ENCODE assay signal across 1 cellular context in genomic region chr13:37047032-37047431, GRCh38.
TF ChIP-seq lines count a peak whose summit lies in the region.

No MANE protein-coding gene starts in this region.

TF ChIP-seq in HEK293, 187 proteins besides CTCF, POLR2A, EP300 and RAD21 (continued from another document and continues in another):
- TF ChIP-seq ZNF776 (tag by site-specific recombination; IDR thresholded peaks at IDR 0.05; ENCODE audit: borderline replicate concordance) (no peak), ZNF747 (tag by site-specific recombination; IDR thresholded peaks at IDR 0.05) (no peak), GLIS2 (tag by site-specific recombination; IDR thresholded peaks at IDR 0.05) (no peak), BCL11A (tag by site-specific recombination; IDR thresholded peaks at IDR 0.05; ENCODE audit: low read depth) (peak; percentile 93), ZNF544 (tag by site-specific recombination; IDR thresholded peaks at IDR 0.05) (no peak), KLF16 (tag by site-specific recombination; IDR thresholded peaks at IDR 0.05) (peak; percentile 78), ZNF132 (tag by site-specific recombination; IDR thresholded peaks at IDR 0.05; ENCODE audit: borderline replicate concordance) (no peak), ZNF791 (tag by site-specific recombination; IDR thresholded peaks at IDR 0.05) (no peak), PBX3 (CRISPR knock-in tag; IDR thresholded peaks at IDR 0.05) (no peak), ZNF621 (tag by site-specific recombination; IDR thresholded peaks at IDR 0.05) (no peak), ZNF324 (tag by site-specific recombination; IDR thresholded peaks at IDR 0.05) (peak; percentile 82; the same call in 1 of the 2 replicates), ZFP3 (tag by site-specific recombination; IDR thresholded peaks at IDR 0.05; ENCODE audit: low read depth) (peak; percentile 46; the same call in 1 of the 2 replicates), ZNF530 (tag by site-specific recombination; IDR thresholded peaks at IDR 0.05; ENCODE audit: low read depth) (no peak), ZNF354C (tag by site-specific recombination; IDR thresholded peaks at IDR 0.05; ENCODE audit: borderline replicate concordance, low read depth) (no peak), ZNF350 (tag by site-specific recombination; IDR thresholded peaks at IDR 0.05) (no peak), ZSCAN5A (tag by site-specific recombination; IDR thresholded peaks at IDR 0.05) (no peak), SP7 (tag by site-specific recombination; IDR thresholded peaks at IDR 0.05) (peak; percentile 93), ZBTB44 (tag by site-specific recombination; IDR thresholded peaks at IDR 0.05) (peak; percentile 86), ZNF449 (tag by site-specific recombination; IDR thresholded peaks at IDR 0.05) (peak; percentile 60; the same call in 1 of the 2 replicates), ZNF521 (tag by site-specific recombination; IDR thresholded peaks at IDR 0.05) (no peak), ZNF248 (tag by site-specific recombination; IDR thresholded peaks at IDR 0.05) (no peak), ZNF596 (tag by site-specific recombination; IDR thresholded peaks at IDR 0.05) (peak; percentile 72), HOXD13 (CRISPR knock-in tag; IDR thresholded peaks at IDR 0.05; ENCODE audit: borderline replicate concordance) (no peak), ZBTB8A (tag by site-specific recombination; IDR thresholded peaks at IDR 0.05) (peak; percentile 73; the same call in 1 of the 2 replicates), ATF2 (tag by site-specific recombination; IDR thresholded peaks at IDR 0.05; ENCODE audit: low read depth) (no peak; the same call in 1 of the 2 replicates), SALL2 (tag by site-specific recombination; IDR thresholded peaks at IDR 0.05; ENCODE audit: borderline replicate concordance) (no peak), ZBTB17 (tag by site-specific recombination; IDR thresholded peaks at IDR 0.05) (peak; percentile 85), GLI4 (tag by site-specific recombination; IDR thresholded peaks at IDR 0.05) (no peak), ZSCAN23 (tag by site-specific recombination; IDR thresholded peaks at IDR 0.05) (peak; percentile 94), ZNF416 (tag by site-specific recombination; IDR thresholded peaks at IDR 0.05) (no peak), ZSCAN30 (tag by site-specific recombination; IDR thresholded peaks at IDR 0.05) (peak; percentile 98), ZNF664 (tag by site-specific recombination; IDR thresholded peaks at IDR 0.05) (peak; percentile 85), ZFHX2 (tag by site-specific recombination; conservative IDR thresholded peaks at IDR 0.05) (no peak), RBAK (tag by site-specific recombination; IDR thresholded peaks at IDR 0.05) (no peak), ZNF391 (tag by site-specific recombination; IDR thresholded peaks at IDR 0.05; ENCODE audit: borderline replicate concordance, low read depth) (peak; percentile 96; the same call in 1 of the 2 replicates), SCRT2 (tag by site-specific recombination; IDR thresholded peaks at IDR 0.05) (peak; percentile 93), ZNF785 (tag by site-specific recombination; IDR thresholded peaks at IDR 0.05) (no peak)
- TF ChIP-seq, protein P1, sequence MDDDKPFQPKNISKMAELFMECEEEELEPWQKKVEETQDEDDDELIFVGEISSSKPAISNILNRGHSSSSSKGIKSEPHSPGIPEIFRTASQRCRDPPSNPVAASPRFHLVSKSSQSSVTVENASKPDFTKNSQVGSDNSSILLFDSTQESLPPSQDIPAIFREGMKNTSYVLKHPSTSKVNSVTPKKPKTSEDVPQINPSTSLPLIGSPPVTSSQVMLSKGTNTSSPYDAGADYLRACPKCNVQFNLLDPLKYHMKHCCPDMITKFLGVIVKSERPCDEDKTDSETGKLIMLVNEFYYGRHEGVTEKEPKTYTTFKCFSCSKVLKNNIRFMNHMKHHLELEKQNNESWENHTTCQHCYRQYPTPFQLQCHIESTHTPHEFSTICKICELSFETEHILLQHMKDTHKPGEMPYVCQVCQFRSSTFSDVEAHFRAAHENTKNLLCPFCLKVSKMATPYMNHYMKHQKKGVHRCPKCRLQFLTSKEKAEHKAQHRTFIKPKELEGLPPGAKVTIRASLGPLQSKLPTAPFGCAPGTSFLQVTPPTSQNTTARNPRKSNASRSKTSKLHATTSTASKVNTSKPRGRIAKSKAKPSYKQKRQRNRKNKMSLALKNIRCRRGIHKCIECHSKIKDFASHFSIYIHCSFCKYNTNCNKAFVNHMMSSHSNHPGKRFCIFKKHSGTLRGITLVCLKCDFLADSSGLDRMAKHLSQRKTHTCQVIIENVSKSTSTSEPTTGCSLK (tag by site-specific recombination; IDR thresholded peaks at IDR 0.05), result no peak
- TF ChIP-seq, protein P2, sequence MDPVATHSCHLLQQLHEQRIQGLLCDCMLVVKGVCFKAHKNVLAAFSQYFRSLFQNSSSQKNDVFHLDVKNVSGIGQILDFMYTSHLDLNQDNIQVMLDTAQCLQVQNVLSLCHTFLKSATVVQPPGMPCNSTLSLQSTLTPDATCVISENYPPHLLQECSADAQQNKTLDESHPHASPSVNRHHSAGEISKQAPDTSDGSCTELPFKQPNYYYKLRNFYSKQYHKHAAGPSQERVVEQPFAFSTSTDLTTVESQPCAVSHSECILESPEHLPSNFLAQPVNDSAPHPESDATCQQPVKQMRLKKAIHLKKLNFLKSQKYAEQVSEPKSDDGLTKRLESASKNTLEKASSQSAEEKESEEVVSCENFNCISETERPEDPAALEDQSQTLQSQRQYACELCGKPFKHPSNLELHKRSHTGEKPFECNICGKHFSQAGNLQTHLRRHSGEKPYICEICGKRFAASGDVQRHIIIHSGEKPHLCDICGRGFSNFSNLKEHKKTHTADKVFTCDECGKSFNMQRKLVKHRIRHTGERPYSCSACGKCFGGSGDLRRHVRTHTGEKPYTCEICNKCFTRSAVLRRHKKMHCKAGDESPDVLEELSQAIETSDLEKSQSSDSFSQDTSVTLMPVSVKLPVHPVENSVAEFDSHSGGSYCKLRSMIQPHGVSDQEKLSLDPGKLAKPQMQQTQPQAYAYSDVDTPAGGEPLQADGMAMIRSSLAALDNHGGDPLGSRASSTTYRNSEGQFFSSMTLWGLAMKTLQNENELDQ (tag by site-specific recombination; IDR thresholded peaks at IDR 0.05; ENCODE audit: low read depth), result peak; percentile 86; the same call in 1 of the 2 replicates
- TF ChIP-seq, protein P3, sequence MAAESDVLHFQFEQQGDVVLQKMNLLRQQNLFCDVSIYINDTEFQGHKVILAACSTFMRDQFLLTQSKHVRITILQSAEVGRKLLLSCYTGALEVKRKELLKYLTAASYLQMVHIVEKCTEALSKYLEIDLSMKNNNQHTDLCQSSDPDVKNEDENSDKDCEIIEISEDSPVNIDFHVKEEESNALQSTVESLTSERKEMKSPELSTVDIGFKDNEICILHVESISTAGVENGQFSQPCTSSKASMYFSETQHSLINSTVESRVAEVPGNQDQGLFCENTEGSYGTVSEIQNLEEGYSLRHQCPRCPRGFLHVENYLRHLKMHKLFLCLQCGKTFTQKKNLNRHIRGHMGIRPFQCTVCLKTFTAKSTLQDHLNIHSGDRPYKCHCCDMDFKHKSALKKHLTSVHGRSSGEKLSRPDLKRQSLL (tag by site-specific recombination; IDR thresholded peaks at IDR 0.05), result peak; percentile 81; the same call in 1 of the 2 replicates
- TF ChIP-seq, protein P4, sequence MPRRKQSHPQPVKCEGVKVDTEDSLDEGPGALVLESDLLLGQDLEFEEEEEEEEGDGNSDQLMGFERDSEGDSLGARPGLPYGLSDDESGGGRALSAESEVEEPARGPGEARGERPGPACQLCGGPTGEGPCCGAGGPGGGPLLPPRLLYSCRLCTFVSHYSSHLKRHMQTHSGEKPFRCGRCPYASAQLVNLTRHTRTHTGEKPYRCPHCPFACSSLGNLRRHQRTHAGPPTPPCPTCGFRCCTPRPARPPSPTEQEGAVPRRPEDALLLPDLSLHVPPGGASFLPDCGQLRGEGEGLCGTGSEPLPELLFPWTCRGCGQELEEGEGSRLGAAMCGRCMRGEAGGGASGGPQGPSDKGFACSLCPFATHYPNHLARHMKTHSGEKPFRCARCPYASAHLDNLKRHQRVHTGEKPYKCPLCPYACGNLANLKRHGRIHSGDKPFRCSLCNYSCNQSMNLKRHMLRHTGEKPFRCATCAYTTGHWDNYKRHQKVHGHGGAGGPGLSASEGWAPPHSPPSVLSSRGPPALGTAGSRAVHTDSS (tag by site-specific recombination; IDR thresholded peaks at IDR 0.05), result peak; percentile 71
- TF ChIP-seq, protein P5, sequence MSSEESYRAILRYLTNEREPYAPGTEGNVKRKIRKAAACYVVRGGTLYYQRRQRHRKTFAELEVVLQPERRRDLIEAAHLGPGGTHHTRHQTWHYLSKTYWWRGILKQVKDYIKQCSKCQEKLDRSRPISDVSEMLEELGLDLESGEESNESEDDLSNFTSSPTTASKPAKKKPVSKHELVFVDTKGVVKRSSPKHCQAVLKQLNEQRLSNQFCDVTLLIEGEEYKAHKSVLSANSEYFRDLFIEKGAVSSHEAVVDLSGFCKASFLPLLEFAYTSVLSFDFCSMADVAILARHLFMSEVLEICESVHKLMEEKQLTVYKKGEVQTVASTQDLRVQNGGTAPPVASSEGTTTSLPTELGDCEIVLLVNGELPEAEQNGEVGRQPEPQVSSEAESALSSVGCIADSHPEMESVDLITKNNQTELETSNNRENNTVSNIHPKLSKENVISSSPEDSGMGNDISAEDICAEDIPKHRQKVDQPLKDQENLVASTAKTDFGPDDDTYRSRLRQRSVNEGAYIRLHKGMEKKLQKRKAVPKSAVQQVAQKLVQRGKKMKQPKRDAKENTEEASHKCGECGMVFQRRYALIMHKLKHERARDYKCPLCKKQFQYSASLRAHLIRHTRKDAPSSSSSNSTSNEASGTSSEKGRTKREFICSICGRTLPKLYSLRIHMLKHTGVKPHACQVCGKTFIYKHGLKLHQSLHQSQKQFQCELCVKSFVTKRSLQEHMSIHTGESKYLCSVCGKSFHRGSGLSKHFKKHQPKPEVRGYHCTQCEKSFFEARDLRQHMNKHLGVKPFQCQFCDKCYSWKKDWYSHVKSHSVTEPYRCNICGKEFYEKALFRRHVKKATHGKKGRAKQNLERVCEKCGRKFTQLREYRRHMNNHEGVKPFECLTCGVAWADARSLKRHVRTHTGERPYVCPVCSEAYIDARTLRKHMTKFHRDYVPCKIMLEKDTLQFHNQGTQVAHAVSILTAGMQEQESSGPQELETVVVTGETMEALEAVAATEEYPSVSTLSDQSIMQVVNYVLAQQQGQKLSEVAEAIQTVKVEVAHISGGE (tag by site-specific recombination; conservative IDR thresholded peaks at IDR 0.05; ENCODE audit: low read depth), result no peak
